In genomic region chr1:234062166-234062565, GRCh38 we compare ENCODE assay signal across 22 cellular contexts.
DNase-seq lines count a peak whose midpoint lies in the region; ATAC-seq and TF ChIP-seq lines count a peak whose summit lies in the region.
"Had no signal": no experiment of that assay in that cellular context is flagged by ENCODE, and none has a peak within 500 bp of the region (broad histone marks: within the 10 kb centered on the region; RNA-seq: fewer than 3 reads in every experiment).

No MANE protein-coding gene starts in this region.

- CTCF ChIA-PET in MCF 10A (lab: Yijun Ruan, JAX): interaction anchor here (0.6 to 6.1 kb wide), 8 partner anchors 12 to 668 kb away, joined by 3 to 60 read pairs (median 3); no protein-coding TSS in a partner anchor

- intact Hi-C loops in MCF 10A (cut with micrococcal nuclease): no loop called here
- intact Hi-C loops in breast epithelium (cut with DNase I; ENCODE audit: low total_unique reads): no loop called here
- intact Hi-C loops in lower lobe of right lung (cut with DNase I): no loop called here

- no TSS peak for BruUV-seq in MCF 10A (replicated peaks; lab: Mats Ljungman, UMichigan)

- no peak for TF ChIP-seq POLR2A in breast epithelium (IDR thresholded peaks at IDR 0.05)

- H3K4me1 ChIP-seq in breast epithelium: no peaks in the 10 kb centered on the region
- H3K4me1 ChIP-seq in RWPE2 (ENCODE audit: insufficient read depth, poor library complexity, severe bottlenecking): no peaks in the 10 kb centered on the region
- H3K4me1 ChIP-seq in lower lobe of right lung: no peaks in the 10 kb centered on the region
- H3K4me1 ChIP-seq: BLaER1 treated with 17β-estradiol and CSF1 and Interleukin-3, amounts not matched to agents 10 nM and 100 nM; Caco-2; Peyer's patch had no signal

- H3K27ac ChIP-seq in breast epithelium (no peak overlapping the region), RWPE2 (ENCODE audit: poor library complexity, severe bottlenecking) (no peak overlapping the region), lower lobe of right lung (no peak overlapping the region), brain microvascular endothelial cell (no peak overlapping the region)
- H3K27ac ChIP-seq: 22Rv1; BLaER1 treated with 17β-estradiol and CSF1 and Interleukin-3, amounts not matched to agents 10 nM and 100 nM; Peyer's patch had no signal

- H3K9me3 ChIP-seq in breast epithelium (peaks cover 0 to 3% of the 10 kb centered on the region in 2 donors), RWPE2 (ENCODE audit: severe bottlenecking) (no peaks in the 10 kb centered on the region), lower lobe of right lung (no peaks in the 10 kb centered on the region)
- H3K9me3 ChIP-seq: Peyer's patch had no signal

- in situ Hi-C loops in brain microvascular endothelial cell (cut with HindIII; ENCODE audit: low pct_ligation_motif_present, low sequenced_read_pairs): no loop called here

- no peak overlapping the region for H3K4me3 Mint-ChIP-seq in MCF 10A (ENCODE audit: unreplicated experiment)
- H3K4me3 Mint-ChIP-seq: CD4-positive, alpha-beta memory T cell had no signal

- H3K4me1 Mint-ChIP-seq in MCF 10A (ENCODE audit: insufficient read depth, unreplicated experiment): peaks cover 5% of the 10 kb centered on the region

- H3K4me3 ChIP-seq in breast epithelium (no peak overlapping the region), RWPE2 (ENCODE audit: severe bottlenecking) (no peak overlapping the region), epithelial cell of esophagus (ENCODE audit: low read length) (no peak overlapping the region), lower lobe of right lung (no peak overlapping the region), brain microvascular endothelial cell (ENCODE audit: low read depth, low read length) (no peak overlapping the region)
- H3K4me3 ChIP-seq: BLaER1 treated with 17β-estradiol and CSF1 and Interleukin-3, amounts not matched to agents 10 nM and 100 nM; MG63; Peyer's patch had no signal

- H3K36me3 Mint-ChIP-seq in MCF 10A (ENCODE audit: insufficient read depth, unreplicated experiment): no peaks in the 10 kb centered on the region
- H3K36me3 Mint-ChIP-seq: CD4-positive, alpha-beta memory T cell had no signal

- peak; percentile 42 for DNase-seq in MCF 10A (ENCODE audit: unreplicated experiment)
- DNase-seq in breast epithelium (ENCODE audit: low spot score in 2 of 2): no peak
- no peak for DNase-seq in RWPE2 (ENCODE audit: low spot score)
- peak; percentile 82 for DNase-seq in epithelial cell of esophagus (ENCODE audit: low read depth)
- DNase-seq in lower lobe of right lung: no peak
- no peak for DNase-seq in NCI-H2107 (lab: John Stamatoyannopoulos, UW)
- no peak for DNase-seq in brain microvascular endothelial cell
- DNase-seq: Caco-2; CD4-positive, alpha-beta memory T cell; DND-41; Karpas-422; MG63; NCI-H1417; NCI-H1694 treated with DMSO at 0.1 percent for 48 hours; NCI-H510A treated with DMSO at 0.1 percent for 48 hours; NCI-H774; NK-92 treated with Interleukin-12 subunit alpha and Interleukin-12 subunit beta, amount 100 ng/mL, for 24 hours; Peyer's patch; Right ventricle myocardium superior had no signal

- H3K27me3 Mint-ChIP-seq in MCF 10A (ENCODE audit: insufficient read depth, unreplicated experiment): no peaks in the 10 kb centered on the region

- TF ChIP-seq CTCF in MCF 10A (IDR thresholded peaks at IDR 0.05; ENCODE audit: unreplicated experiment): no peak
- no peak for TF ChIP-seq CTCF in breast epithelium (IDR thresholded peaks at IDR 0.05)
- TF ChIP-seq CTCF in RWPE2 (IDR thresholded peaks at IDR 0.05; ENCODE audit: poor library complexity, severe bottlenecking): no peak
- no peak for TF ChIP-seq CTCF in epithelial cell of esophagus (IDR thresholded peaks at IDR 0.05; ENCODE audit: insufficient read depth, low read depth, low read length, missing control alignments)
- no peak for TF ChIP-seq CTCF in lower lobe of right lung (IDR thresholded peaks at IDR 0.05)
- no peak for TF ChIP-seq CTCF in brain microvascular endothelial cell (IDR thresholded peaks at IDR 0.05; ENCODE audit: low read depth, low read length, missing control alignments)

- POLR2A ChIA-PET in MCF 10A (lab: Yijun Ruan, JAX): interaction anchor here (0.6 to 1.1 kb wide), 6 partner anchors 48 to 1636 kb away, joined by 3 to 5 read pairs (median 3); no protein-coding TSS in a partner anchor

- ATAC-seq in RWPE2 (ENCODE audit: low read depth): peak; percentile 52
- no peak for ATAC-seq in lower lobe of right lung
- no peak for ATAC-seq in GM21737 (IDR thresholded peaks at IDR 0.05; ENCODE audit: unreplicated experiment)

- H3K36me3 ChIP-seq in breast epithelium (no peaks in the 10 kb centered on the region), RWPE2 (ENCODE audit: low read depth) (no peaks in the 10 kb centered on the region), lower lobe of right lung (no peaks in the 10 kb centered on the region), brain microvascular endothelial cell (replicated peaks) (no peaks in the 10 kb centered on the region)
- H3K36me3 ChIP-seq: BLaER1 treated with 17β-estradiol and CSF1 and Interleukin-3, amounts not matched to agents 10 nM and 100 nM; MG63; Peyer's patch had no signal

- H3K27me3 ChIP-seq in breast epithelium (no peaks in the 10 kb centered on the region), RWPE2 (ENCODE audit: insufficient read depth, poor library complexity, severe bottlenecking) (no peaks in the 10 kb centered on the region), lower lobe of right lung (ENCODE audit: low read depth) (no peaks in the 10 kb centered on the region), brain microvascular endothelial cell (replicated peaks) (no peaks in the 10 kb centered on the region)
- H3K27me3 ChIP-seq: BLaER1 treated with 17β-estradiol and CSF1 and Interleukin-3, amounts not matched to agents 10 nM and 100 nM; MG63; Peyer's patch had no signal

- H3K9me3 Mint-ChIP-seq in MCF 10A (ENCODE audit: unreplicated experiment): peaks cover 21% of the 10 kb centered on the region

- H3K27ac Mint-ChIP-seq in MCF 10A (ENCODE audit: low read depth, unreplicated experiment): peak overlapping the region; percentile 55
- H3K27ac Mint-ChIP-seq: CD4-positive, alpha-beta memory T cell had no signal

Comparison
In these comparisons a context has a peak if more than half of its experiments do, and no peak if none do; other contexts are left out.
1. DNase-seq: peak in MCF 10A (single experiment) and epithelial cell of esophagus (single experiment); none in breast epithelium (0 of 2), RWPE2 (single experiment), lower lobe of right lung (single experiment), NCI-H2107 (single experiment) and brain microvascular endothelial cell (single experiment).